ENCODE assay signal across 9 cellular contexts in genomic region chr7:88759216-88759955, GRCh38. TPM values are rescaled to one million over a fixed set of nuclear protein-coding genes. Genes with fewer than 3 reads are reported as not detected.
DNase-seq lines count a peak whose midpoint lies in the region; ATAC-seq and TF ChIP-seq lines count a peak whose summit lies in the region.
"Had no signal": no experiment of that assay in that cellular context is flagged by ENCODE, and none has a peak within 500 bp of the region (broad histone marks: within the 10 kb centered on the region; RNA-seq: fewer than 3 reads in every experiment).

Gene ZNF804B (plus strand): TSS chr7:88759700. CDS start chr7:88759977, 277 bp downstream.

- H3K4me3 ChIP-seq in GM06990 (replicated peaks; ENCODE audit: low read depth, low read length) (no peak within 1 kb of the TSS), NT2/D1 (ENCODE audit: insufficient read length, low read depth) (peak within 1 kb of the TSS; percentile 45), Caco-2 (ENCODE audit: low read depth, low read length) (no peak within 1 kb of the TSS)

- no peaks in the 10 kb centered on the region for H3K4me1 ChIP-seq in NT2/D1 (ENCODE audit: insufficient read depth, insufficient read length)
- H3K4me1 ChIP-seq in Caco-2: no peaks in the 10 kb centered on the region

- ATAC-seq in Right ventricle myocardium inferior (peak; percentile 34), GM21360 (IDR thresholded peaks at IDR 0.05; ENCODE audit: unreplicated experiment) (no peak), HG02870 (IDR thresholded peaks at IDR 0.05; ENCODE audit: unreplicated experiment) (no peak)

- H3K27me3 Mint-ChIP-seq in Caco-2 (ENCODE audit: insufficient read depth, unreplicated experiment): peaks cover 3% of the 10 kb centered on the region

- no peaks in the 10 kb centered on the region for H3K4me1 Mint-ChIP-seq in Caco-2 (ENCODE audit: low read depth, unreplicated experiment)

- no TSS peak for BruUV-seq in Caco-2 (replicated peaks; lab: Mats Ljungman, UMichigan)

- H3K27ac Mint-ChIP-seq in Caco-2 (ENCODE audit: unreplicated experiment): no peak within 1 kb of the TSS

- H3K27me3 ChIP-seq in GM06990 (replicated peaks; ENCODE audit: control insufficient read depth, insufficient read depth, low read length): no peaks in the 10 kb centered on the region; the same call in 1 of the 2 replicates
- H3K27me3 ChIP-seq in NT2/D1 (ENCODE audit: insufficient read depth, insufficient read length): peaks cover 32% of the 10 kb centered on the region
- H3K27me3 ChIP-seq in Caco-2 (replicated peaks; ENCODE audit: control insufficient read depth, insufficient read depth, low read length): no peaks in the 10 kb centered on the region

- H3K36me3 Mint-ChIP-seq in Caco-2 (ENCODE audit: insufficient read depth, unreplicated experiment): no peaks in the 10 kb centered on the region

- H3K36me3 ChIP-seq in GM06990 (ENCODE audit: control insufficient read depth, insufficient read depth, low read length): no peaks in the 10 kb centered on the region
- no peaks in the 10 kb centered on the region for H3K36me3 ChIP-seq in NT2/D1 (ENCODE audit: insufficient read depth, insufficient read length, low read length)
- H3K36me3 ChIP-seq in Caco-2 (ENCODE audit: control insufficient read depth, insufficient read depth, low read length): no peaks in the 10 kb centered on the region

- intact Hi-C loops in Right ventricle myocardium inferior (cut with DNase I): no loop called here
- intact Hi-C loops in posterior cingulate gyrus (cut with DNase I): no loop called here
- intact Hi-C loops in Caco-2 (cut with micrococcal nuclease; ENCODE audit: unreplicated experiment): no loop called here

- TF ChIP-seq CTCF in GM06990 (IDR thresholded peaks at IDR 0.05; ENCODE audit: insufficient read depth, low read length, poor library complexity, severe bottlenecking): no peak
- no peak for TF ChIP-seq CTCF in Caco-2 (IDR thresholded peaks at IDR 0.05; ENCODE audit: insufficient read depth in 1 of 2, low read depth in 1 of 2, low read length in 1 of 2, severe bottlenecking in 1 of 2, unreplicated experiment in 1 of 2)

- CTCF ChIA-PET in Caco-2 (lab: Charles Lee): no interaction called here

- H3K9me3 Mint-ChIP-seq in Caco-2 (ENCODE audit: unreplicated experiment): no peaks in the 10 kb centered on the region

- peak; percentile 7 for DNase-seq in GM06990 (ENCODE audit: extremely low read depth, insufficient read length)
- peak; percentile 39 for DNase-seq in NT2/D1 (ENCODE audit: low read depth, low spot score)
- peak; percentile 55 for DNase-seq in Right ventricle myocardium inferior (ENCODE audit: missing footprints)
- peak; percentile 21 to 92 (median 47) for DNase-seq in posterior cingulate gyrus
- DNase-seq in Caco-2: no peak
- DNase-seq in activated effector memory CD4-positive, alpha-beta T cell treated with Interleukin-2 at 50 U/mL for 16 hours: no peak

- POLR2A ChIA-PET in Caco-2 (lab: Charles Lee): no interaction called here

- H3K9me3 ChIP-seq in NT2/D1 (ENCODE audit: insufficient read depth, low read length) (no peaks in the 10 kb centered on the region), Caco-2 (no peaks in the 10 kb centered on the region)

- H3K9ac ChIP-seq in NT2/D1 (ENCODE audit: insufficient read length, low read depth): peak within 1 kb of the TSS; percentile 61

- H3K4me3 Mint-ChIP-seq in Caco-2 (ENCODE audit: unreplicated experiment): no peak within 1 kb of the TSS

RNA-seq across cellular contexts. Expression of gene ZNF804B, which starts in this region (rescaled TPM):
- total RNA-seq in Right ventricle myocardium inferior (not detected), Caco-2 (2022) (not detected in 2 replicates)
- total RNA-seq: activated CD8-positive, alpha-beta memory T cell treated with anti-CD3 and anti-CD28 coated beads for 36 hours had no signal

Comparison
In these comparisons a context has a peak if more than half of its experiments do, and no peak if none do; other contexts are left out.
1. Peak in DNase-seq and ATAC-seq in Right ventricle myocardium inferior; RNA of the gene not detected or under 1 TPM.
2. DNase-seq: peak in GM06990 (single experiment), NT2/D1 (single experiment) and posterior cingulate gyrus (10 of 10); none in Caco-2 (0 of 2) and activated effector memory CD4-positive, alpha-beta T cell treated with Interleukin-2 at 50 U/mL for 16 hours (single experiment).